Comparison of ENCODE assay signal across 8 cellular contexts in genomic region chr19:54042989-54043388, GRCh38. TPM values are rescaled to one million over a fixed set of nuclear protein-coding genes. Genes with fewer than 3 reads are reported as not detected.
"Had no signal": no experiment of that assay in that cellular context is flagged by ENCODE, and none has a peak within 500 bp of the region (broad histone marks: within the 10 kb centered on the region; RNA-seq: fewer than 3 reads in every experiment).

No MANE protein-coding gene starts in this region.

- ATAC-seq: GM23338 had no signal

- H3K4me3 Mint-ChIP-seq: GM23338, HFFc6 had no signal

- H3K27ac Mint-ChIP-seq: GM23338, HFFc6 had no signal

- H3K4me3 ChIP-seq: GM23338 had no signal

- H3K9me3 Mint-ChIP-seq: GM23338, HFFc6 had no signal

- DNase-seq: H9, HCEC 1CT, HFFc6, IMR-90, KBM-7 had no signal

RNA-seq across cellular contexts. Expression of gene VSTM1, which starts 20.7 kb away (rescaled TPM):
- total RNA-seq: GM23338, H9, HT-29, IMR-90 had no signal

RNA-seq across cellular contexts. Expression of gene TARM1, which starts 38.2 kb away (rescaled TPM):
- total RNA-seq: GM23338, H1, H9, HFFc6, HT-29, IMR-90 had no signal

RNA-seq across cellular contexts. Expression of gene CACNG6, which starts 51.6 kb away (rescaled TPM):
- total RNA-seq: HFFc6, IMR-90 had no signal

RNA-seq across cellular contexts. Expression of gene OSCAR, which starts 57.6 kb away (rescaled TPM):
- total RNA-seq: HT-29, IMR-90 had no signal
